8 cellular contexts compared by ENCODE assay signal in genomic region chr11:61679893-61680621, GRCh38. TPM values are rescaled to one million over a fixed set of nuclear protein-coding genes. Genes with fewer than 3 reads are reported as not detected.
DNase-seq lines count a peak whose midpoint lies in the region; ATAC-seq and TF ChIP-seq lines count a peak whose summit lies in the region.

A gene with protein sequence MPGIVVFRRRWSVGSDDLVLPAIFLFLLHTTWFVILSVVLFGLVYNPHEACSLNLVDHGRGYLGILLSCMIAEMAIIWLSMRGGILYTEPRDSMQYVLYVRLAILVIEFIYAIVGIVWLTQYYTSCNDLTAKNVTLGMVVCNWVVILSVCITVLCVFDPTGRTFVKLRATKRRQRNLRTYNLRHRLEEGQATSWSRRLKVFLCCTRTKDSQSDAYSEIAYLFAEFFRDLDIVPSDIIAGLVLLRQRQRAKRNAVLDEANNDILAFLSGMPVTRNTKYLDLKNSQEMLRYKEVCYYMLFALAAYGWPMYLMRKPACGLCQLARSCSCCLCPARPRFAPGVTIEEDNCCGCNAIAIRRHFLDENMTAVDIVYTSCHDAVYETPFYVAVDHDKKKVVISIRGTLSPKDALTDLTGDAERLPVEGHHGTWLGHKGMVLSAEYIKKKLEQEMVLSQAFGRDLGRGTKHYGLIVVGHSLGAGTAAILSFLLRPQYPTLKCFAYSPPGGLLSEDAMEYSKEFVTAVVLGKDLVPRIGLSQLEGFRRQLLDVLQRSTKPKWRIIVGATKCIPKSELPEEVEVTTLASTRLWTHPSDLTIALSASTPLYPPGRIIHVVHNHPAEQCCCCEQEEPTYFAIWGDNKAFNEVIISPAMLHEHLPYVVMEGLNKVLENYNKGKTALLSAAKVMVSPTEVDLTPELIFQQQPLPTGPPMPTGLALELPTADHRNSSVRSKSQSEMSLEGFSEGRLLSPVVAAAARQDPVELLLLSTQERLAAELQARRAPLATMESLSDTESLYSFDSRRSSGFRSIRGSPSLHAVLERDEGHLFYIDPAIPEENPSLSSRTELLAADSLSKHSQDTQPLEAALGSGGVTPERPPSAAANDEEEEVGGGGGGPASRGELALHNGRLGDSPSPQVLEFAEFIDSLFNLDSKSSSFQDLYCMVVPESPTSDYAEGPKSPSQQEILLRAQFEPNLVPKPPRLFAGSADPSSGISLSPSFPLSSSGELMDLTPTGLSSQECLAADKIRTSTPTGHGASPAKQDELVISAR (plus strand): TSS chr11:61680391. CDS start chr11:61720156, 39,765 bp downstream.

- H3K9me3 ChIP-seq in suprapubic skin: no peaks in the 10 kb centered on the region

- TF ChIP-seq EP300 in suprapubic skin (IDR thresholded peaks at IDR 0.05): no peak

- no peak for ATAC-seq in HG03159 (IDR thresholded peaks at IDR 0.05; ENCODE audit: unreplicated experiment)

- TF ChIP-seq CTCF in GM06990 (IDR thresholded peaks at IDR 0.05; ENCODE audit: insufficient read depth, low read length, poor library complexity, severe bottlenecking): peak; percentile 63
- TF ChIP-seq CTCF in suprapubic skin (IDR thresholded peaks at IDR 0.05): peak; percentile 89 to 96

- TF ChIP-seq POLR2A in suprapubic skin (IDR thresholded peaks at IDR 0.05): no peak

- WGBS in suprapubic skin: 9% methylated on average over 12 of the region's 84 CpGs

- H3K4me3 ChIP-seq in GM06990 (replicated peaks; ENCODE audit: low read depth, low read length) (no peak within 1 kb of the TSS; the same call in 1 of the 2 replicates), suprapubic skin (peak within 1 kb of the TSS; percentile 52)

- DNase-seq in GM06990 (ENCODE audit: extremely low read depth, insufficient read length) (peak; percentile 61), HT-29 (ENCODE audit: low spot score) (peak; percentile 80), RPMI7951 (ENCODE audit: low read depth) (peak; percentile 59), globus pallidus (ENCODE audit: low spot score) (peak; percentile 61), occipital lobe (lab: John Stamatoyannopoulos, UW) (peak; percentile 67), suprapubic skin (ENCODE audit: low spot score in 2 of 2) (peak in 1 of 2 donors; percentile 85)
- peak; percentile 73 for DNase-seq in activated gamma-delta T cell treated with anti-CD3 and anti-CD28 coated beads, Interleukin-2, amount 50 U/mL, for 16 hours (ENCODE audit: low read depth)

- peaks cover 54% of the 10 kb centered on the region for H3K4me1 ChIP-seq in suprapubic skin

- H3K27ac ChIP-seq in suprapubic skin: no peak within 1 kb of the TSS

- no peaks in the 10 kb centered on the region for H3K36me3 ChIP-seq in GM06990 (ENCODE audit: control insufficient read depth, insufficient read depth, low read length)
- no peaks in the 10 kb centered on the region for H3K36me3 ChIP-seq in suprapubic skin

- H3K27me3 ChIP-seq in GM06990 (replicated peaks; ENCODE audit: control insufficient read depth, insufficient read depth, low read length) (peaks cover 7% of the 10 kb centered on the region), suprapubic skin (peaks cover 56% of the 10 kb centered on the region)

RNA-seq across cellular contexts. Expression of the gene that starts here (rescaled TPM):
- 9.2 and 9.7 TPM in 2 replicates for total RNA-seq in HT-29 (2014; rRNA removed; shearing (Covaris generic))
- total RNA-seq in RPMI7951 (2014; rRNA removed; shearing (Covaris generic)): 0.78 and 0.96 TPM in 2 replicates
- 5.5 TPM for total RNA-seq in occipital lobe
- 1 to 10 TPM in 1 of 4 donors, under 1 TPM in 3; 0.64 to 1.2 (median 0.87) TPM for total RNA-seq in suprapubic skin

Comparison
In these comparisons a context has a peak if more than half of its experiments do, and no peak if none do; other contexts are left out.
1. Peak in DNase-seq in RPMI7951; RNA of the gene not detected or under 1 TPM.